Comparison of ENCODE assay signal across 15 cellular contexts in genomic region chr5:160702856-160703453, GRCh38.
DNase-seq lines count a peak whose midpoint lies in the region; ATAC-seq lines count a peak whose summit lies in the region.
"Had no signal": no experiment of that assay in that cellular context is flagged by ENCODE, and none has a peak within 500 bp of the region (broad histone marks: within the 10 kb centered on the region; RNA-seq: fewer than 3 reads in every experiment).

No MANE protein-coding gene starts in this region.

- H3K9me3 ChIP-seq in GM23248 (ENCODE audit: low read depth) = no peaks in the 10 kb centered on the region

- H3K4me1 ChIP-seq in GM23248 (ENCODE audit: insufficient read depth) = no peaks in the 10 kb centered on the region
- H3K4me1 ChIP-seq: esophagus muscularis mucosa had no signal

- H3K4me1 Mint-ChIP-seq in dendritic cell treated with granulocyte-macrophage colony-stimulating factor and Interleukin-4, amounts not matched to agents 40 ng/mL and 50 ng/mL, for 4 days (ENCODE audit: low read depth) = peaks cover 40% of the 10 kb centered on the region

- H3K4me2 ChIP-seq in GM23248 (ENCODE audit: unreplicated experiment) = no peak overlapping the region

- intact Hi-C loops in dendritic cell treated with granulocyte-macrophage colony-stimulating factor and Interleukin-4, amounts not matched to agents 40 ng/mL and 50 ng/mL, for 4 days (cut with micrococcal nuclease) = loop anchor here (10.0 kb wide), 2 partner anchors 198 to 278 kb away; partner anchors contain the start of gene PTTG1

- H3K9me3 Mint-ChIP-seq in dendritic cell treated with granulocyte-macrophage colony-stimulating factor and Interleukin-4, amounts not matched to agents 40 ng/mL and 50 ng/mL, for 4 days = no peaks in the 10 kb centered on the region
- H3K9me3 Mint-ChIP-seq: activated CD8-positive, alpha-beta T cell treated with anti-CD3 and anti-CD28 coated beads for 36 hours had no signal

- in situ Hi-C loops in GM23248 (cut with MboI) = no loop called here

- H3F3A ChIP-seq in GM23248 (ENCODE audit: insufficient read depth) = no peaks in the 10 kb centered on the region

- no peak overlapping the region for H3K4me3 ChIP-seq in GM23248
- H3K4me3 ChIP-seq: esophagus muscularis mucosa, transverse colon had no signal

- 44 to 52% methylated on average over 3 of the region's 3 CpGs for WGBS in GM23248 (ENCODE audit: low coverage in 1 of 2, low lambda C conversion rate in 2 of 2, missing lambda C conversion rate in 2 of 2), 2 experiments

- no peak overlapping the region for H3K4me3 Mint-ChIP-seq in dendritic cell treated with granulocyte-macrophage colony-stimulating factor and Interleukin-4, amounts not matched to agents 40 ng/mL and 50 ng/mL, for 4 days
- H3K4me3 Mint-ChIP-seq: activated CD8-positive, alpha-beta T cell treated with anti-CD3 and anti-CD28 coated beads for 36 hours had no signal

- no peak overlapping the region for H3K9ac ChIP-seq in GM23248

- no peak overlapping the region for H2AFZ ChIP-seq in GM23248

- H3K27ac ChIP-seq in GM23248 = no peak overlapping the region
- H3K27ac ChIP-seq: esophagus muscularis mucosa, HL-60, transverse colon had no signal

- H3K79me2 ChIP-seq in GM23248 (ENCODE audit: insufficient read depth) = no peaks in the 10 kb centered on the region

- H3K27ac Mint-ChIP-seq in dendritic cell treated with granulocyte-macrophage colony-stimulating factor and Interleukin-4, amounts not matched to agents 40 ng/mL and 50 ng/mL, for 4 days = peak overlapping the region; percentile 46
- H3K27ac Mint-ChIP-seq: activated CD8-positive, alpha-beta T cell treated with anti-CD3 and anti-CD28 coated beads for 36 hours had no signal

- H3K9me2 ChIP-seq in GM23248 (ENCODE audit: insufficient read depth) = no peaks in the 10 kb centered on the region

- H3K27me3 ChIP-seq in GM23248 (replicated peaks; ENCODE audit: insufficient read depth) = no peaks in the 10 kb centered on the region
- H3K27me3 ChIP-seq: esophagus muscularis mucosa, transverse colon had no signal

- ATAC-seq in GM19025 (IDR thresholded peaks at IDR 0.05; ENCODE audit: low read depth, unreplicated experiment) (peak; percentile 70), GM21825 (IDR thresholded peaks at IDR 0.05; ENCODE audit: unreplicated experiment) (peak; percentile 96), HG03354 (IDR thresholded peaks at IDR 0.05; ENCODE audit: poor library complexity, severe bottlenecking, unreplicated experiment) (peak; percentile 98)
- ATAC-seq: activated CD8-positive, alpha-beta T cell treated with anti-CD3 and anti-CD28 coated beads for 36 hours had no signal

- DNase-seq in GM23248 = no peak
- DNase-seq in activated T-cell treated with anti-CD3 and anti-CD28 coated beads, Interleukin-2, amount 50 U/mL, for 1 hour = no peak
- no peak for DNase-seq in NK-92 (lab: John Stamatoyannopoulos, UW; ENCODE audit: unreplicated experiment)
- DNase-seq in HCEC 1CT = no peak
- DNase-seq: activated CD8-positive, alpha-beta T cell treated with anti-CD3 and anti-CD28 coated beads for 36 hours; NCI-H187 treated with DMSO at 0.1 percent for 48 hours; SHP77; stimulated activated CD4-positive, alpha-beta T cell treated with anti-CD3 and anti-CD28 coated beads, Interleukin-4, amount 100 ng/mL, for 4 hours; transverse colon had no signal

- H4K20me1 ChIP-seq in GM23248 (ENCODE audit: insufficient read depth) = no peaks in the 10 kb centered on the region

- H3K27me3 Mint-ChIP-seq in dendritic cell treated with granulocyte-macrophage colony-stimulating factor and Interleukin-4, amounts not matched to agents 40 ng/mL and 50 ng/mL, for 4 days = peaks cover 2% of the 10 kb centered on the region

- H3K36me3 ChIP-seq in GM23248 (ENCODE audit: low read depth) = no peaks in the 10 kb centered on the region
- H3K36me3 ChIP-seq: esophagus muscularis mucosa, transverse colon had no signal

- no peaks in the 10 kb centered on the region for H3K36me3 Mint-ChIP-seq in dendritic cell treated with granulocyte-macrophage colony-stimulating factor and Interleukin-4, amounts not matched to agents 40 ng/mL and 50 ng/mL, for 4 days (ENCODE audit: low read depth)
